In the genomic region with DNA sequence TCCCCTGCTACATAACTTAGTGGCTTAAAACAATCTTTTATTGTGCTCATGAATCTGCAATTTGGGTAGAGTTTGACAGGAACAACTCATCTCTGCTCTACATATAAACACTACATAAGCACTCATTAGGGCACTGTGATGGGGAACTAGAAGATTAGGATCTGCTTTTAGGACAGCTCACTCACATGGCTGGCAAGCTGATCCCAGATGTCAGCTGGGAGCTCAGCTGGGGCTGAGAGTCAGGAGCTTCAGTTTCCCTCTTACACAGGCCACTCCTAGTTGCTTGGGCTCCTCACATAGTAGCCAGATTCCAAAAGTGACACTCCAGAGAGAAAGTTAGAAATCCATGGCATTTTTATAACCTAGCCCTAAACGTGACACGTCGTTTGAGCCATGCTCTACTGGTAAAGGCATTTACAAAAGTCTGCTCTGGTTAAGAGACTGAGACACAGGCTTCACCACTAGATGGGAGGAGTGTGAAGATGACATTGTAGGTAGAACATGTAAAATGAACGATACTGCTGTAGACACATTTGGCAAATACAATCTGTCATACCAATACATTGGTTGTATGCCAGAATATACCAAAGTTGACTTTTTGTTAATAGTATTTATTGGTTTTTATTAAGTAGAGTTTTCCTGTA, we compare ENCODE assay signal across 12 cellular contexts. TPM values are rescaled to one million over a fixed set of nuclear protein-coding genes. Genes with fewer than 3 reads are reported as not detected.
DNase-seq lines count a peak whose midpoint lies in the region; ATAC-seq and TF ChIP-seq lines count a peak whose summit lies in the region.
"Had no signal": no experiment of that assay in that cellular context is flagged by ENCODE, and none has a peak within 500 bp of the region (broad histone marks: within the 10 kb centered on the region; RNA-seq: fewer than 3 reads in every experiment).

No MANE protein-coding gene starts in this region.

- H3K9me3 ChIP-seq in T-helper 17 cell (ENCODE audit: control insufficient read depth, low read length, poor library complexity, severe bottlenecking) (no peaks in the 10 kb centered on the region), right cardiac atrium (ENCODE audit: control insufficient read depth, low read length) (no peaks in the 10 kb centered on the region)

- peaks cover 4% of the 10 kb centered on the region for H3K4me1 Mint-ChIP-seq in T-helper 17 cell

- H3K4me3 ChIP-seq in right cardiac atrium (ENCODE audit: low read length), result no peak overlapping the region

- H3K4me1 ChIP-seq in foreskin keratinocyte (peaks cover 5% of the 10 kb centered on the region), right cardiac atrium (ENCODE audit: control insufficient read depth, insufficient read depth, low read length) (no peaks in the 10 kb centered on the region)

- H3K27me3 ChIP-seq in foreskin keratinocyte (no peaks in the 10 kb centered on the region), right cardiac atrium (ENCODE audit: control insufficient read depth, insufficient read depth) (no peaks in the 10 kb centered on the region)

- H3K4me3 Mint-ChIP-seq in T-helper 17 cell, result no peak overlapping the region

- ATAC-seq in T-helper 17 cell (no peak), foreskin keratinocyte (no peak), right cardiac atrium (no peak), HG02759 (IDR thresholded peaks at IDR 0.05; ENCODE audit: unreplicated experiment) (no peak)
- ATAC-seq: Panc1 had no signal

- DNase-seq in AG08395 (ENCODE audit: low spot score) (peak; percentile 51), GF-D8 (lab: John Stamatoyannopoulos, UW) (peak; percentile 50), T-helper 17 cell (no peak), foreskin keratinocyte (no peak), NCI-H526 (lab: John Stamatoyannopoulos, UW) (no peak), NCI-H1048 (lab: John Stamatoyannopoulos, UW) (no peak), right cardiac atrium (no peak)
- DNase-seq: central memory CD4-positive, alpha-beta T cell; mammary epithelial cell; NCI-H1105 had no signal

- intact Hi-C loops in right cardiac atrium (cut with DNase I), result no loop called here

- 62% methylated on average over 4 of the region's 4 CpGs for WGBS in right cardiac atrium

- no peaks in the 10 kb centered on the region for H3K36me3 Mint-ChIP-seq in T-helper 17 cell (ENCODE audit: low read depth)

- H3K27me3 Mint-ChIP-seq in T-helper 17 cell, result no peaks in the 10 kb centered on the region

- TF ChIP-seq CTCF in foreskin keratinocyte (conservative IDR thresholded peaks at IDR 0.05), result peak; percentile 25

- peak overlapping the region; percentile 9 for H3K27ac Mint-ChIP-seq in T-helper 17 cell

- H3K27ac ChIP-seq in foreskin keratinocyte (no peak overlapping the region), right cardiac atrium (ENCODE audit: low read length) (no peak overlapping the region)

RNA-seq across cellular contexts. Expression of a gene that starts 23.6 kb away (rescaled TPM):
- 10 to 100 TPM in 1 of 2 donors, 1 to 10 TPM in 1; 7.2 to 10.5 TPM for total RNA-seq in T-helper 17 cell
- 3.5 and 3.7 TPM in 2 replicates for total RNA-seq in foreskin keratinocyte
- polyA plus RNA-seq in foreskin keratinocyte, result 1.1 and 1.2 TPM in 2 replicates
- 1 to 10 TPM; 4.8 to 5.5 (median 4.9) TPM for total RNA-seq in right cardiac atrium
- 1.9 TPM for polyA plus RNA-seq in right cardiac atrium

Comparison
In these comparisons a context has a peak if more than half of its experiments do, and no peak if none do; other contexts are left out.
1. DNase-seq: peak in AG08395 (single experiment) and GF-D8 (single experiment); none in T-helper 17 cell (0 of 3), foreskin keratinocyte (0 of 2), NCI-H526 (0 of 2), NCI-H1048 (single experiment) and right cardiac atrium (0 of 3).